Comparison of ENCODE assay signal across 9 cellular contexts in the genomic region with DNA sequence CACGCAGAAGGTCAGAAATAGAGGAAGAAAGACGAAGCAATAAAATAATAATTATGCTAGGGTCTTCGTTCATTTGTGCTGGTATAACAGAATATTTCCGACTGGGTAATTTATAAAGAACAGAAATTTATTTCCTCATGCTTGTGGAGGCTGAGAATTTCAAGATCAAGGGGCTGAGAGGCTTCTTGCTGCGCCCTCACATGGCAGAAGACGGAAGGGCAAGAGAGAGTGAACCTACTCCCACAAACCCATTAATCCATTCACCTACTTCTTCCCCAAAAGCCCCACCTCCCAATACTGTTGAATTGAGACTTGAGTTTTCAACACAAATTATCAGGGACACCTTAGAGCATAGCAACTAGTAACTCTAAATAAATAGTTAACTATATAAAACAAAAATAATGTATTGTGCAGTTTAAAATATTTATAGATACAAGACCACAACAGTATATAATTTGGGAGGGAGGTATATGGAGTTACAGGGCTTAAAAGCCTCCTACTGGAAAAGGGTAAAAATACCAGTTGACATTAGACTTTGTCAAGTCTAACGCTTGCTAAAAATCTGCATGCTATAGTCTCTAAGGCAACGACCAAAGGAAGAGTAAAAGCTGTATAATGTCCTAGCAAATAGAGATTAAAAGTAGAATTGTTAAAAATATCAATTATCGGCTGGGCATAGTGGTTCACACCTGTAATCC. TPM values are rescaled to one million over a fixed set of nuclear protein-coding genes. Genes with fewer than 3 reads are reported as not detected.
DNase-seq lines count a peak whose midpoint lies in the region; ATAC-seq, FAIRE-seq and TF ChIP-seq lines count a peak whose summit lies in the region.
"Had no signal": no experiment of that assay in that cellular context is flagged by ENCODE, and none has a peak within 500 bp of the region (broad histone marks: within the 10 kb centered on the region; RNA-seq: fewer than 3 reads in every experiment).

No MANE protein-coding gene starts in this region.

- 53% methylated on average over 9 of the region's 9 CpGs for WGBS in SK-N-SH (ENCODE audit: low lambda C conversion rate)

- ATAC-seq in mucosa of descending colon, result peak; percentile 45
- ATAC-seq in GM19397 (IDR thresholded peaks at IDR 0.05; ENCODE audit: unreplicated experiment), result no peak
- ATAC-seq: right cardiac atrium had no signal

- H3K4me3 ChIP-seq in SK-N-SH (ENCODE audit: low read depth in 2 of 2, low read length in 1 of 2) (no peak overlapping the region; a peak in 1 of 4 replicates), bronchial epithelial cell (ENCODE audit: low read depth, low read length) (no peak overlapping the region), mucosa of descending colon (no peak overlapping the region), coronary artery (no peak overlapping the region)

- no peak overlapping the region for H3K9ac ChIP-seq in SK-N-SH

- in situ Hi-C loops in Caki2 (cut with HindIII; ENCODE audit: low pct_unique_long_range_greater_than_20kb, low sequenced_read_pairs), result no loop called here

- POLR2A ChIA-PET in HEK293T (lab: Yijun Ruan, JAX), result no interaction called here
- POLR2A ChIA-PET in SK-N-SH (lab: Yijun Ruan, JAX), result no interaction called here

- no peak overlapping the region for H3K27ac ChIP-seq in SK-N-SH (ENCODE audit: low read depth in 2 of 2, low read length in 1 of 2)
- H3K27ac ChIP-seq in coronary artery, result no peak overlapping the region

- no peak for FAIRE-seq in bronchial epithelial cell (lab: Jason Lieb, UNC)

- no peaks in the 10 kb centered on the region for H3K9me2 ChIP-seq in SK-N-SH

- no peaks in the 10 kb centered on the region for H3K9me3 ChIP-seq in SK-N-SH
- no peaks in the 10 kb centered on the region for H3K9me3 ChIP-seq in mucosa of descending colon

- H3K79me2 ChIP-seq in SK-N-SH (ENCODE audit: insufficient read depth), result no peaks in the 10 kb centered on the region

- H3K27me3 ChIP-seq in SK-N-SH (ENCODE audit: insufficient read depth) (no peaks in the 10 kb centered on the region), bronchial epithelial cell (ENCODE audit: control insufficient read depth, insufficient read depth, low read length) (no peaks in the 10 kb centered on the region)

- DNase-seq in Caki2 (ENCODE audit: low read depth) (peak; percentile 4), HEK293T (ENCODE audit: extremely low spot score) (peak; percentile 48), SK-N-SH (peak; percentile 38), bronchial epithelial cell (ENCODE audit: low read depth) (peak; percentile 41), mucosa of descending colon (peak in 2 of 3 donors; percentile 37 to 56), coronary artery (ENCODE audit: low spot score) (no peak), NCI-H774 (lab: John Stamatoyannopoulos, UW) (no peak)

- no peak for TF ChIP-seq EP300 in SK-N-SH (IDR thresholded peaks at IDR 0.05; ENCODE audit: borderline replicate concordance in 1 of 2, low read depth in 1 of 2, low read length in 1 of 2)

- peak overlapping the region; percentile 9; the same call in 1 of the 2 replicates for H2AFZ ChIP-seq in SK-N-SH (ENCODE audit: low read depth)

- H3K4me2 ChIP-seq in SK-N-SH, result no peak overlapping the region

- H3K4me1 ChIP-seq in SK-N-SH (ENCODE audit: control insufficient read depth in 1 of 2, insufficient read depth in 2 of 2, low read depth in 1 of 2, low read length in 1 of 2) (no peaks in the 10 kb centered on the region), mucosa of descending colon (ENCODE audit: low read depth) (no peaks in the 10 kb centered on the region)

- CTCF ChIA-PET in HEK293T (lab: Yijun Ruan, JAX), result interaction anchor here (1.3 kb wide), 1 partner anchor 22 kb away, joined by 3 read pairs; no protein-coding TSS in a partner anchor
- CTCF ChIA-PET in SK-N-SH (lab: Yijun Ruan, JAX), result interaction anchor here (0.7 to 1.6 kb wide), 6 partner anchors 10 to 1503 kb away, joined by 3 to 4 read pairs (median 4); no protein-coding TSS in a partner anchor

- no peaks in the 10 kb centered on the region for H3K36me3 ChIP-seq in SK-N-SH (replicated peaks in 1 of 2; ENCODE audit: control insufficient read depth in 1 of 2, insufficient read depth in 2 of 2, low read length in 1 of 2)
- no peaks in the 10 kb centered on the region for H3K36me3 ChIP-seq in bronchial epithelial cell (ENCODE audit: control insufficient read depth, insufficient read depth, low read length)
- H3K36me3 ChIP-seq in mucosa of descending colon (ENCODE audit: low read depth), result no peaks in the 10 kb centered on the region

- TF ChIP-seq RAD21 in SK-N-SH (IDR thresholded peaks at IDR 0.05; ENCODE audit: low read length), result peak; percentile 60

- H4K20me1 ChIP-seq in SK-N-SH (ENCODE audit: insufficient read depth), result no peaks in the 10 kb centered on the region

- TF ChIP-seq CTCF in SK-N-SH (IDR thresholded peaks at IDR 0.05) (peak; percentile 66), bronchial epithelial cell (IDR thresholded peaks at IDR 0.05; ENCODE audit: insufficient read depth, low read length, severe bottlenecking) (peak; percentile 76), mucosa of descending colon (IDR thresholded peaks at IDR 0.05) (peak; percentile 26), coronary artery (IDR thresholded peaks at IDR 0.05) (no peak)

- no peaks in the 10 kb centered on the region for H3F3A ChIP-seq in SK-N-SH (replicated peaks; ENCODE audit: insufficient read depth)

- intact Hi-C loops in mucosa of descending colon (cut with DNase I, micrococcal nuclease), result no loop called here

TF ChIP-seq in HEK293T, 16 proteins besides CTCF, POLR2A, EP300 and RAD21:
- no peak for TF ChIP-seq L3MBTL2 (conservative IDR thresholded peaks at IDR 0.05)
- TF ChIP-seq ELF4 (IDR thresholded peaks at IDR 0.05), result no peak
- no peak for TF ChIP-seq SUZ12 (IDR thresholded peaks at IDR 0.05)
- TF ChIP-seq ZNF384 (IDR thresholded peaks at IDR 0.05), result no peak
- no peak for TF ChIP-seq FOXM1 (IDR thresholded peaks at IDR 0.05; ENCODE audit: borderline replicate concordance)
- no peak for TF ChIP-seq LEF1 (IDR thresholded peaks at IDR 0.05; ENCODE audit: borderline replicate concordance)
- TF ChIP-seq TARDBP (IDR thresholded peaks at IDR 0.05), result no peak
- TF ChIP-seq FOXK2 (IDR thresholded peaks at IDR 0.05), result no peak
- TF ChIP-seq BHLHE40 (IDR thresholded peaks at IDR 0.05; ENCODE audit: borderline replicate concordance), result no peak
- TF ChIP-seq, protein P1, sequence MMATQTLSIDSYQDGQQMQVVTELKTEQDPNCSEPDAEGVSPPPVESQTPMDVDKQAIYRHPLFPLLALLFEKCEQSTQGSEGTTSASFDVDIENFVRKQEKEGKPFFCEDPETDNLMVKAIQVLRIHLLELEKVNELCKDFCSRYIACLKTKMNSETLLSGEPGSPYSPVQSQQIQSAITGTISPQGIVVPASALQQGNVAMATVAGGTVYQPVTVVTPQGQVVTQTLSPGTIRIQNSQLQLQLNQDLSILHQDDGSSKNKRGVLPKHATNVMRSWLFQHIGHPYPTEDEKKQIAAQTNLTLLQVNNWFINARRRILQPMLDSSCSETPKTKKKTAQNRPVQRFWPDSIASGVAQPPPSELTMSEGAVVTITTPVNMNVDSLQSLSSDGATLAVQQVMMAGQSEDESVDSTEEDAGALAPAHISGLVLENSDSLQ (IDR thresholded peaks at IDR 0.05), result no peak
- TF ChIP-seq ARNT (IDR thresholded peaks at IDR 0.05), result no peak
- no peak for TF ChIP-seq NFRKB (IDR thresholded peaks at IDR 0.05)

TF ChIP-seq in SK-N-SH, 30 proteins besides CTCF, POLR2A, EP300 and RAD21:
- TF ChIP-seq SMC3 (IDR thresholded peaks at IDR 0.05; ENCODE audit: low read depth, low read length) (peak; percentile 58), RCOR1 (IDR thresholded peaks at IDR 0.05; ENCODE audit: low read length) (no peak), RXRA (IDR thresholded peaks at IDR 0.05; ENCODE audit: borderline replicate concordance, low read depth) (no peak), TEAD4 (IDR thresholded peaks at IDR 0.05; ENCODE audit: borderline replicate concordance, insufficient read depth) (no peak), FOSL2 (IDR thresholded peaks at IDR 0.05; ENCODE audit: borderline replicate concordance, low read depth) (no peak)
- TF ChIP-seq, protein P2, sequence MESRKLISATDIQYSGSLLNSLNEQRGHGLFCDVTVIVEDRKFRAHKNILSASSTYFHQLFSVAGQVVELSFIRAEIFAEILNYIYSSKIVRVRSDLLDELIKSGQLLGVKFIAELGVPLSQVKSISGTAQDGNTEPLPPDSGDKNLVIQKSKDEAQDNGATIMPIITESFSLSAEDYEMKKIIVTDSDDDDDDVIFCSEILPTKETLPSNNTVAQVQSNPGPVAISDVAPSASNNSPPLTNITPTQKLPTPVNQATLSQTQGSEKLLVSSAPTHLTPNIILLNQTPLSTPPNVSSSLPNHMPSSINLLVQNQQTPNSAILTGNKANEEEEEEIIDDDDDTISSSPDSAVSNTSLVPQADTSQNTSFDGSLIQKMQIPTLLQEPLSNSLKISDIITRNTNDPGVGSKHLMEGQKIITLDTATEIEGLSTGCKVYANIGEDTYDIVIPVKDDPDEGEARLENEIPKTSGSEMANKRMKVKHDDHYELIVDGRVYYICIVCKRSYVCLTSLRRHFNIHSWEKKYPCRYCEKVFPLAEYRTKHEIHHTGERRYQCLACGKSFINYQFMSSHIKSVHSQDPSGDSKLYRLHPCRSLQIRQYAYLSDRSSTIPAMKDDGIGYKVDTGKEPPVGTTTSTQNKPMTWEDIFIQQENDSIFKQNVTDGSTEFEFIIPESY (IDR thresholded peaks at IDR 0.05; ENCODE audit: borderline replicate concordance, low read depth), result no peak
TF ChIP-seq in SK-N-SH: peak in this region for 1.

RNA-seq across cellular contexts. Expression of a gene that starts 40.3 kb away (rescaled TPM):
- 5.9 and 6.8 TPM in 2 replicates for total RNA-seq in Caki2 (2014; rRNA removed; shearing (Covaris generic); ENCODE audit: low replicate concordance)
- 9.0 and 12.9 TPM in 2 replicates for polyA plus RNA-seq in SK-N-SH (2012; rRNA removed)
- 12.7 and 14.3 TPM in 2 replicates for polyA plus RNA-seq in SK-N-SH (2012; cell fraction: cytosol; rRNA removed)
- 10.6 and 17.3 TPM in 2 replicates for polyA plus RNA-seq in SK-N-SH (2012; cell fraction: nucleus; rRNA removed)
- total RNA-seq in bronchial epithelial cell (26.0 and 26.3 TPM in 2 replicates), mucosa of descending colon (10 to 100 TPM; 29.7 to 37.4 (median 31.0) TPM)

Comparison
In these comparisons a context has a peak if more than half of its experiments do, and no peak if none do; other contexts are left out.
1. DNase-seq: peak in Caki2 (single experiment), HEK293T (single experiment), SK-N-SH (single experiment), bronchial epithelial cell (single experiment) and mucosa of descending colon (2 of 3); none in coronary artery (single experiment) and NCI-H774 (single experiment).